ENCODE assay signal across 8 cellular contexts in the genomic region with DNA sequence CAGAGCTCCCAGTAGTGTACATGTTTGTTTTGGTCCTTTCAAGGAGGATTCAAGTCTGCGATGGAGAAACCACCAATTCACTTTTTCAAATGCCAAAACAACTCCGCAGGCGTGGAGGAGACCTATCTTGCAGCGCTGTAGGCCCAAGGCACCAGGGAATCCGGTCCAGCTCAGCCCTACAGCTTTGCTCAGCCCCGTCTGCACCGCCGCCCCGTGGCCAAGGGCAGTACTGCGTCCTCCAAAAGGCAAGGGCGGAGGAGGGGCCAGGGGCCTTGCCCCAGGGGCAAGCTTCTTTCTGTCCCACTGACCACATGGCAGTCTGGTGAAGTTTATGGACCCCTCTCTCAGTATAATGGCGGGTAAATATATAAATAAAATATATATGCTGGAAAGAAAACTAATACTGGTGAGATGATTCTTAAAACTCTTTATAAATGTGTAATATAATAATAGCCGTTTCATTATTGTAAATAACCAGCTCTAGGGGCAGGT.
A peak's percentile ranks its signal among the peaks of the same experiment; 100 is the strongest.
DNase-seq lines count a peak whose midpoint lies in the region; ATAC-seq lines count a peak whose summit lies in the region.

No MANE protein-coding gene starts in this region.

- ATAC-seq in GM21381 (IDR thresholded peaks at IDR 0.05; ENCODE audit: unreplicated experiment) = no peak

- DNase-seq in AG08395 (ENCODE audit: low spot score) (peak; percentile 94), GM19238 (ENCODE audit: insufficient read length, low spot score) (peak; percentile 85), NCI-H2227 treated with DMSO at 0.1 percent for 48 hours (lab: John Stamatoyannopoulos, UW) (peak; percentile 66), cerebellar cortex (ENCODE audit: low spot score) (peak; percentile 85), kidney tubule cell (ENCODE audit: low spot score) (peak; percentile 74)
- DNase-seq in activated CD4-positive, alpha-beta T cell treated with anti-CD3 and anti-CD28 coated beads for 1 hour = peak; percentile 62
- DNase-seq in stimulated activated CD4-positive, alpha-beta T cell treated with anti-CD3 and anti-CD28 coated beads, Interleukin-2, amount 100 ng/mL, for 48 hours = peak; percentile 86
